ENCODE assay signal across 30 cellular contexts in the genomic region with DNA sequence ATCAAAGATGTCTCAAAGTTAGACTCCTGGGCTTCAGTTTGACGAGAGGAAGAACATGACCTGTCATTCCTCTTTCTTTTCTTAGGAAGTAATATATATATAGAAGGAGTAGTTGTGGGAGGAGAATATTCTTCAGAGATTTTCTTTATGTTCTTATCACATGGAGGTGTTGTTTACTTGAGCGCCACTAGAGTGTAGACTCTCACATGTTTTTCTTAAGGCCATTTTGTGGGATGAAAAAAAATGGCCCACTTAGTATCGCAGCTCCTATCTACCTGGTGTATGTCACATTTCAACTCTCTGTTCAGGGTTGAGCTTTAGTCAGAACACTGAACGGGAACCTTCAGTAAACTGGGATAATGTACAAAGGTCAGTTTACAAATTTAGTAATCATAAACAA.
DNase-seq lines count a peak whose midpoint lies in the region; ATAC-seq, FAIRE-seq and TF ChIP-seq lines count a peak whose summit lies in the region.
"Had no signal": no experiment of that assay in that cellular context is flagged by ENCODE, and none has a peak within 500 bp of the region (broad histone marks: within the 10 kb centered on the region; RNA-seq: fewer than 3 reads in every experiment).

No MANE protein-coding gene starts in this region.

- no peak overlapping the region for H2BK5ac ChIP-seq in mesendoderm (ENCODE audit: low read length)

- no peaks in the 10 kb centered on the region for H3K79me1 ChIP-seq in mesendoderm (ENCODE audit: low read length)

- H3K4me1 ChIP-seq in MM.1S (ENCODE audit: low read length) (no peaks in the 10 kb centered on the region), mesendoderm (ENCODE audit: control insufficient read depth, low read depth, low read length) (no peaks in the 10 kb centered on the region)
- H3K4me1 ChIP-seq: BLaER1, tibial nerve had no signal

- H3K27me3 ChIP-seq in MM.1S (replicated peaks; ENCODE audit: insufficient read depth, low read length): no peaks in the 10 kb centered on the region
- no peaks in the 10 kb centered on the region for H3K27me3 ChIP-seq in mesendoderm (ENCODE audit: insufficient read depth, low read length, poor library complexity)
- H3K27me3 ChIP-seq: BLaER1, ovary, tibial nerve had no signal

- H3K18ac ChIP-seq in mesendoderm (ENCODE audit: low read length): no peak overlapping the region

- H3K23ac ChIP-seq in mesendoderm (ENCODE audit: low read length): no peak overlapping the region

- WGBS in mesendoderm (ENCODE audit: extremely low coverage, insufficient coverage, low lambda C conversion rate): no CpG with 5 or more reads among the region's 4 CpGs

- TF ChIP-seq CTCF in GM12872 (IDR thresholded peaks at IDR 0.05; ENCODE audit: insufficient read depth, low read depth, low read length) (peak; percentile 7; the same call in 1 of the 3 replicates), MM.1S (IDR thresholded peaks at IDR 0.05; ENCODE audit: low read length) (peak; percentile 43), natural killer cell (IDR thresholded peaks at IDR 0.05) (no peak)

- H4K5ac ChIP-seq in mesendoderm (ENCODE audit: low read length): no peak overlapping the region

- no peaks in the 10 kb centered on the region for H3K9me3 ChIP-seq in MM.1S (replicated peaks; ENCODE audit: insufficient read depth, low read length)
- H3K9me3 ChIP-seq: BLaER1, ovary, tibial nerve had no signal

- H4K8ac ChIP-seq in mesendoderm (ENCODE audit: low read depth, low read length): no peak overlapping the region

- H3K27me3 Mint-ChIP-seq in natural killer cell (ENCODE audit: low read depth in 2 of 2): no peaks in the 10 kb centered on the region
- H3K27me3 Mint-ChIP-seq: activated naive CD8-positive, alpha-beta T cell had no signal

- H3K79me2 ChIP-seq in MM.1S (ENCODE audit: low read length) (peaks cover 18% of the 10 kb centered on the region), mesendoderm (ENCODE audit: control insufficient read depth, insufficient read depth, low read length) (no peaks in the 10 kb centered on the region)

- H3K56ac ChIP-seq in mesendoderm (ENCODE audit: low read length): no peak overlapping the region

- H2BK120ac ChIP-seq in mesendoderm (ENCODE audit: low read depth, low read length): no peak overlapping the region

- H3K9ac ChIP-seq in MM.1S (ENCODE audit: low read length): no peak overlapping the region
- H3K9ac ChIP-seq in mesendoderm (ENCODE audit: low read length): no peak overlapping the region
- H3K9ac ChIP-seq: BLaER1, GM23248, KMS-11 had no signal

- no peaks in the 10 kb centered on the region for H3K9me2 ChIP-seq in MM.1S (replicated peaks; ENCODE audit: insufficient read depth, low read length)

- DNase-seq in MM.1S (no peak), SW480 (ENCODE audit: low spot score) (peak; percentile 14), mesendoderm (peak; percentile 33), natural killer cell (no peak), RCC 7860 (ENCODE audit: low spot score) (no peak)
- DNase-seq: activated CD4-positive, alpha-beta T cell treated with anti-CD3 and anti-CD28 coated beads for 48 hours; activated CD8-positive, alpha-beta memory T cell treated with anti-CD3 and anti-CD28 coated beads for 24 hours; activated effector memory CD4-positive, alpha-beta T cell treated with Interleukin-2 at 50 U/mL for 16 hours; activated T-cell treated with anti-CD3 and anti-CD28 coated beads, Interleukin-2, amount 50 U/mL, for 1 hour; COR-L47; DMS79 treated with DMSO at 0.1 percent for 48 hours; GF-D8; hippocampal formation; NCI-H2029 treated with DMSO at 0.1 percent for 48 hours; NCI-H510A; ovary; PC-3; Right ventricle myocardium superior; stimulated activated CD4-positive, alpha-beta T cell treated with anti-CD3 and anti-CD28 coated beads, Interleukin-15, amount 100 ng/mL, for 24 hours; stimulated activated CD4-positive, alpha-beta T cell treated with anti-CD3 and anti-CD28 coated beads, Interleukin-4, amount 100 ng/mL, for 4 hours had no signal

- no peak for FAIRE-seq in RCC 7860 (lab: Jason Lieb, UNC)
- FAIRE-seq: endothelial cell of umbilical vein had no signal

- H3K4me3 ChIP-seq in MM.1S (ENCODE audit: low read length): no peak overlapping the region
- no peak overlapping the region for H3K4me3 ChIP-seq in mesendoderm (ENCODE audit: low read length)
- H3K4me3 ChIP-seq: BLaER1, GM23248, ovary, tibial nerve had no signal

- H3K4ac ChIP-seq in mesendoderm (ENCODE audit: low read depth, low read length): no peak overlapping the region

- H3K4me2 ChIP-seq in MM.1S (ENCODE audit: low read depth, low read length) (peak overlapping the region; percentile 9; the same call in 1 of the 2 replicates), mesendoderm (ENCODE audit: low read length) (no peak overlapping the region)
- H3K4me2 ChIP-seq: BLaER1, KMS-11 had no signal

- no peak overlapping the region for H3K27ac Mint-ChIP-seq in natural killer cell
- H3K27ac Mint-ChIP-seq: activated naive CD8-positive, alpha-beta T cell; nephron had no signal

- H4K20me1 ChIP-seq in MM.1S (ENCODE audit: insufficient read depth, low read length): no peaks in the 10 kb centered on the region
- H4K20me1 ChIP-seq: BLaER1 had no signal

- intact Hi-C loops in natural killer cell (cut with micrococcal nuclease): no loop called here

- no peaks in the 10 kb centered on the region for H3K36me3 Mint-ChIP-seq in natural killer cell
- H3K36me3 Mint-ChIP-seq: activated naive CD8-positive, alpha-beta T cell had no signal

- no peaks in the 10 kb centered on the region for H3F3A ChIP-seq in MM.1S (ENCODE audit: insufficient read depth, low read length)

- ATAC-seq in HG03520 (IDR thresholded peaks at IDR 0.05; ENCODE audit: unreplicated experiment): no peak
- no peak for ATAC-seq in natural killer cell
- ATAC-seq: PC-3 had no signal

- no peak overlapping the region for H3K4me3 Mint-ChIP-seq in natural killer cell
- H3K4me3 Mint-ChIP-seq: activated naive CD8-positive, alpha-beta T cell; nephron had no signal

- no peak overlapping the region for H2BK15ac ChIP-seq in mesendoderm (replicated peaks; ENCODE audit: low read depth)

- H2AK5ac ChIP-seq in mesendoderm (ENCODE audit: low read length): no peak overlapping the region

- H3K27ac ChIP-seq in MM.1S (ENCODE audit: low read length) (no peak overlapping the region), mesendoderm (ENCODE audit: low read depth, low read length) (no peak overlapping the region)
- H3K27ac ChIP-seq: BLaER1, GM23248, KMS-11, ovary, tibial nerve, VCaP had no signal

- H2AFZ ChIP-seq in MM.1S (ENCODE audit: low read length): no peak overlapping the region
- H2AFZ ChIP-seq: GM23248 had no signal

- H3K9me3 Mint-ChIP-seq in natural killer cell: peaks cover 3 to 8% of the 10 kb centered on the region in 2 donors
- H3K9me3 Mint-ChIP-seq: nephron had no signal

- H3K36me3 ChIP-seq in MM.1S (replicated peaks; ENCODE audit: insufficient read depth, low read length) (no peaks in the 10 kb centered on the region), mesendoderm (ENCODE audit: control insufficient read depth, insufficient read depth, low read length) (no peaks in the 10 kb centered on the region)
- H3K36me3 ChIP-seq: BLaER1, ovary, tibial nerve had no signal

- no peaks in the 10 kb centered on the region for H3K4me1 Mint-ChIP-seq in natural killer cell

Comparison
In these comparisons a context has a peak if more than half of its experiments do, and no peak if none do; other contexts are left out.
1. DNase-seq: peak in SW480 (single experiment) and mesendoderm (single experiment); none in MM.1S (single experiment), natural killer cell (single experiment) and RCC 7860 (single experiment).